ENCODE assay signal across 17 cellular contexts in genomic region chr4:148822572-148823418, GRCh38.
DNase-seq lines count a peak whose midpoint lies in the region; ATAC-seq and TF ChIP-seq lines count a peak whose summit lies in the region.
"Had no signal": no experiment of that assay in that cellular context is flagged by ENCODE, and none has a peak within 500 bp of the region (broad histone marks: within the 10 kb centered on the region; RNA-seq: fewer than 3 reads in every experiment).

No MANE protein-coding gene starts in this region.

- no peaks in the 10 kb centered on the region for H3K36me3 ChIP-seq in left ventricle myocardium inferior
- H3K36me3 ChIP-seq: BLaER1 had no signal

- no peaks in the 10 kb centered on the region for H3K36me3 Mint-ChIP-seq in nephron progenitor cell (ENCODE audit: low read depth)
- H3K36me3 Mint-ChIP-seq: CD14-positive monocyte; CD8-positive, alpha-beta T cell had no signal

- ATAC-seq in left ventricle myocardium superior (peak; percentile 75), left colon (peak; percentile 87), HG03108 (IDR thresholded peaks at IDR 0.05; ENCODE audit: unreplicated experiment) (no peak)
- ATAC-seq: CD8-positive, alpha-beta T cell; GM12878 had no signal

- H3K27ac Mint-ChIP-seq in nephron progenitor cell: peak overlapping the region; percentile 22
- H3K27ac Mint-ChIP-seq: CD8-positive, alpha-beta T cell; H9 had no signal

- no peak overlapping the region for H3K27ac ChIP-seq in left ventricle myocardium inferior (replicated peaks)
- H3K27ac ChIP-seq: BLaER1, HL-60 had no signal

- no peaks in the 10 kb centered on the region for H3K9me3 ChIP-seq in left ventricle myocardium inferior (replicated peaks)
- H3K9me3 ChIP-seq: BLaER1 had no signal

- H3K4me3 Mint-ChIP-seq in nephron progenitor cell: no peak overlapping the region
- H3K4me3 Mint-ChIP-seq: CD14-positive monocyte; CD8-positive, alpha-beta T cell; H9 had no signal

- H3K4me3 ChIP-seq in left ventricle myocardium inferior: no peak overlapping the region
- H3K4me3 ChIP-seq: BLaER1, GM12878 had no signal

- no peaks in the 10 kb centered on the region for H3K27me3 Mint-ChIP-seq in nephron progenitor cell (ENCODE audit: low read depth, poor library complexity)

- DNase-seq in left ventricle myocardium superior (no peak), left ventricle myocardium inferior (no peak), left colon (no peak), nephron progenitor cell (no peak), NOMO-1 treated with dmso at 0.1 percent for 144 hours (lab: John Stamatoyannopoulos, UW; ENCODE audit: unreplicated experiment) (no peak), GDM1 (lab: John Stamatoyannopoulos, UW) (no peak), activated gamma-delta T cell (lab: John Stamatoyannopoulos, UW) (no peak)
- DNase-seq: 8988T; Calu3; CD8-positive, alpha-beta T cell; DMS79 treated with DMSO at 0.1 percent for 48 hours; H9 had no signal

- no peaks in the 10 kb centered on the region for H3K27me3 ChIP-seq in left ventricle myocardium inferior (ENCODE audit: low read depth)
- H3K27me3 ChIP-seq: BLaER1 had no signal

- H3K9me3 Mint-ChIP-seq in nephron progenitor cell: peaks cover 11% of the 10 kb centered on the region
- H3K9me3 Mint-ChIP-seq: CD8-positive, alpha-beta T cell; H9 had no signal

- TF ChIP-seq CTCF in left ventricle myocardium inferior (IDR thresholded peaks at IDR 0.05; ENCODE audit: borderline replicate concordance) (no peak), nephron progenitor cell (IDR thresholded peaks at IDR 0.05) (no peak)

- H3K4me1 Mint-ChIP-seq in nephron progenitor cell: peaks cover 5% of the 10 kb centered on the region
- H3K4me1 Mint-ChIP-seq: CD14-positive monocyte, H9 had no signal

- peaks cover 6% of the 10 kb centered on the region for H3K4me1 ChIP-seq in left ventricle myocardium inferior
- H3K4me1 ChIP-seq: BLaER1 had no signal

- intact Hi-C loops in left ventricle myocardium superior (cut with micrococcal nuclease) (no loop called here), left ventricle myocardium inferior (cut with micrococcal nuclease) (no loop called here), left colon (cut with DNase I, micrococcal nuclease) (no loop called here)
